Comparison of ENCODE assay signal across 1 cellular context in genomic region chr1:171793656-171794055, GRCh38.
TF ChIP-seq lines count a peak whose summit lies in the region.

No MANE protein-coding gene starts in this region.

TF ChIP-seq in HepG2, 621 proteins besides CTCF, POLR2A, EP300 and RAD21:
- TF ChIP-seq MAFF (IDR thresholded peaks at IDR 0.05; ENCODE audit: low read depth, low read length) (0 out of 2 replicates have a peak, but pooled peaks have one; percentile 15), MAFK (conservative IDR thresholded peaks at IDR 0.05 in 1 of 2, IDR thresholded peaks at IDR 0.05 in 1 of 2; ENCODE audit: low read length in 2 of 2) (peak in 1 of 2 experiments; percentile 42; a peak in 1 of 4 replicates), KDM1A (CRISPR knock-in tag; IDR thresholded peaks at IDR 0.05) (no peak)
